Comparison of ENCODE assay signal across 9 cellular contexts in genomic region chr6:75611702-75612375, GRCh38. TPM values are rescaled to one million over a fixed set of nuclear protein-coding genes. Genes with fewer than 3 reads are reported as not detected.
DNase-seq lines count a peak whose midpoint lies in the region; ATAC-seq and TF ChIP-seq lines count a peak whose summit lies in the region.
"Had no signal": no experiment of that assay in that cellular context is flagged by ENCODE, and none has a peak within 500 bp of the region (broad histone marks: within the 10 kb centered on the region; RNA-seq: fewer than 3 reads in every experiment).

No MANE protein-coding gene starts in this region.

- H3K27me3 Mint-ChIP-seq in GM23338 (ENCODE audit: insufficient read depth, low read depth, poor library complexity) (peaks cover 6% of the 10 kb centered on the region), natural killer cell (ENCODE audit: low read depth in 2 of 2) (no peaks in the 10 kb centered on the region)
- no peaks in the 10 kb centered on the region for H3K27me3 Mint-ChIP-seq in activated CD4-positive, alpha-beta T cell treated with anti-CD3 and anti-CD28 coated beads, Interleukin-2, amount 10 ng/mL, durations not matched to agents 24 days and 14 days

- H3K9me2 ChIP-seq in GM23338 (ENCODE audit: insufficient read depth): no peaks in the 10 kb centered on the region

- peak overlapping the region; percentile 31; the same call in 1 of the 2 replicates for H3K27ac ChIP-seq in BLaER1
- no peak overlapping the region for H3K27ac ChIP-seq in GM23338 (ENCODE audit: low read depth)
- H3K27ac ChIP-seq in SJCRH30: no peak overlapping the region
- no peak overlapping the region for H3K27ac ChIP-seq in effector memory CD4-positive, alpha-beta T cell (ENCODE audit: insufficient read depth, low read length, poor library complexity, severe bottlenecking)

- H3K9ac ChIP-seq in BLaER1: no peak overlapping the region; the same call in 1 of the 2 replicates

- peaks cover 100% of the 10 kb centered on the region for H3K79me2 ChIP-seq in GM23338 (replicated peaks; ENCODE audit: insufficient read depth)

- H3K9me3 ChIP-seq in BLaER1: peaks cover 16% of the 10 kb centered on the region
- no peaks in the 10 kb centered on the region for H3K9me3 ChIP-seq in SJCRH30 (replicated peaks)
- no peaks in the 10 kb centered on the region for H3K9me3 ChIP-seq in mucosa of descending colon
- H3K9me3 ChIP-seq in effector memory CD4-positive, alpha-beta T cell (ENCODE audit: control insufficient read depth, low read length): no peaks in the 10 kb centered on the region

- H3K27ac Mint-ChIP-seq in GM23338 (peak overlapping the region; percentile 41; the same call in 1 of the 2 replicates), natural killer cell (peak overlapping the region; percentile 17 to 77)
- H3K27ac Mint-ChIP-seq in activated CD4-positive, alpha-beta T cell treated with anti-CD3 and anti-CD28 coated beads, Interleukin-2, amount 10 ng/mL, durations not matched to agents 24 days and 14 days: peak overlapping the region; percentile 76

- H3K4me1 Mint-ChIP-seq in GM23338 (peaks cover 43% of the 10 kb centered on the region), natural killer cell (peaks cover 59 to 71% of the 10 kb centered on the region in 2 donors)
- peaks cover 62% of the 10 kb centered on the region for H3K4me1 Mint-ChIP-seq in activated CD4-positive, alpha-beta T cell treated with anti-CD3 and anti-CD28 coated beads, Interleukin-2, amount 10 ng/mL, durations not matched to agents 24 days and 14 days

- no peak overlapping the region for H2AFZ ChIP-seq in GM23338

- H3K36me3 ChIP-seq in BLaER1: peaks cover 15% of the 10 kb centered on the region; the same call in 1 of the 2 replicates
- H3K36me3 ChIP-seq in GM23338 (ENCODE audit: insufficient read depth): no peaks in the 10 kb centered on the region
- H3K36me3 ChIP-seq in SJCRH30: no peaks in the 10 kb centered on the region; the same call in none of the 2 replicates
- H3K36me3 ChIP-seq in mucosa of descending colon (ENCODE audit: low read depth): no peaks in the 10 kb centered on the region
- no peaks in the 10 kb centered on the region for H3K36me3 ChIP-seq in effector memory CD4-positive, alpha-beta T cell (ENCODE audit: control insufficient read depth, insufficient read depth, low read length)

- H3K4me1 ChIP-seq in BLaER1 (peaks cover 66% of the 10 kb centered on the region), GM23338 (ENCODE audit: insufficient read depth) (peaks cover 39% of the 10 kb centered on the region), SJCRH30 (peaks cover 12% of the 10 kb centered on the region; the same call in 1 of the 2 replicates), mucosa of descending colon (ENCODE audit: low read depth) (peaks cover 69% of the 10 kb centered on the region)
- peaks cover 42% of the 10 kb centered on the region for H3K4me1 ChIP-seq in effector memory CD4-positive, alpha-beta T cell (ENCODE audit: control insufficient read depth, insufficient read depth, low read length, poor library complexity, severe bottlenecking)

- peaks cover 2% of the 10 kb centered on the region; the same call in 2 of the 3 replicates for H3K36me3 Mint-ChIP-seq in GM23338 (ENCODE audit: low read depth)
- peaks cover 18% of the 10 kb centered on the region for H3K36me3 Mint-ChIP-seq in activated CD4-positive, alpha-beta T cell treated with anti-CD3 and anti-CD28 coated beads, Interleukin-2, amount 10 ng/mL, durations not matched to agents 24 days and 14 days (ENCODE audit: low read depth)
- no peaks in the 10 kb centered on the region for H3K36me3 Mint-ChIP-seq in natural killer cell

- no peak overlapping the region; the same call in 1 of the 2 replicates for H3K4me3 ChIP-seq in BLaER1
- H3K4me3 ChIP-seq in GM23338: no peak overlapping the region
- H3K4me3 ChIP-seq in SJCRH30: no peak overlapping the region
- H3K4me3 ChIP-seq in mucosa of descending colon: no peak overlapping the region
- no peak overlapping the region for H3K4me3 ChIP-seq in effector memory CD4-positive, alpha-beta T cell (ENCODE audit: insufficient read depth, low read depth, low read length, poor library complexity, severe bottlenecking)

- no peak for DNase-seq in GM23338 (ENCODE audit: low spot score)
- DNase-seq in activated CD4-positive, alpha-beta T cell treated with anti-CD3 and anti-CD28 coated beads, Interleukin-2, amount 10 ng/mL, durations not matched to agents 24 days and 14 days: peak; percentile 74
- DNase-seq in natural killer cell: no peak
- no peak for DNase-seq in SJCRH30
- DNase-seq in mucosa of descending colon: no peak
- DNase-seq in HCEC 1CT: no peak
- no peak for DNase-seq in effector memory CD4-positive, alpha-beta T cell
- DNase-seq: NCI-H526 treated with DMSO at 0.1 percent for 48 hours had no signal

- no peaks in the 10 kb centered on the region for H3F3A ChIP-seq in GM23338 (replicated peaks; ENCODE audit: low read depth)

- intact Hi-C loops in activated CD4-positive, alpha-beta T cell treated with anti-CD3 and anti-CD28 coated beads, Interleukin-2, amount 10 ng/mL, durations not matched to agents 24 days and 14 days (cut with micrococcal nuclease): loop anchor here (1.0 to 5.0 kb wide), 2 partner anchors 9 to 40 kb away; no protein-coding TSS in a partner anchor
- intact Hi-C loops in natural killer cell (cut with micrococcal nuclease): no loop called here
- intact Hi-C loops in mucosa of descending colon (cut with DNase I, micrococcal nuclease): no loop called here

- TF ChIP-seq CTCF in GM23338 (conservative IDR thresholded peaks at IDR 0.05; ENCODE audit: low read depth in 2 of 2) (no peak), natural killer cell (IDR thresholded peaks at IDR 0.05) (no peak), mucosa of descending colon (IDR thresholded peaks at IDR 0.05) (no peak)

- H3K9me3 Mint-ChIP-seq in GM23338: peaks cover 2% of the 10 kb centered on the region; the same call in 1 of the 3 replicates
- peaks cover 4% of the 10 kb centered on the region for H3K9me3 Mint-ChIP-seq in activated CD4-positive, alpha-beta T cell treated with anti-CD3 and anti-CD28 coated beads, Interleukin-2, amount 10 ng/mL, durations not matched to agents 24 days and 14 days
- H3K9me3 Mint-ChIP-seq in natural killer cell: no peaks in the 10 kb centered on the region

- H3K4me3 Mint-ChIP-seq in GM23338 (no peak overlapping the region), natural killer cell (peak overlapping the region; percentile 60)
- peak overlapping the region; percentile 48 for H3K4me3 Mint-ChIP-seq in activated CD4-positive, alpha-beta T cell treated with anti-CD3 and anti-CD28 coated beads, Interleukin-2, amount 10 ng/mL, durations not matched to agents 24 days and 14 days

- H3K4me2 ChIP-seq in BLaER1 (peak overlapping the region; percentile 73), GM23338 (no peak overlapping the region)

- H3K27me3 ChIP-seq in BLaER1: no peaks in the 10 kb centered on the region
- no peaks in the 10 kb centered on the region for H3K27me3 ChIP-seq in GM23338 (ENCODE audit: insufficient read depth)
- no peaks in the 10 kb centered on the region for H3K27me3 ChIP-seq in SJCRH30
- no peaks in the 10 kb centered on the region for H3K27me3 ChIP-seq in effector memory CD4-positive, alpha-beta T cell (replicated peaks; ENCODE audit: control insufficient read depth, insufficient read depth, low read length, poor library complexity, severe bottlenecking)

- H4K20me1 ChIP-seq in BLaER1 (peaks cover 100% of the 10 kb centered on the region), GM23338 (replicated peaks; ENCODE audit: insufficient read depth) (peaks cover 50% of the 10 kb centered on the region)

- ATAC-seq in GM23338 (no peak), natural killer cell (peak; percentile 64 to 82 (median 73)), mucosa of descending colon (no peak)

TF ChIP-seq in GM23338, 12 proteins besides CTCF, POLR2A, EP300 and RAD21:
- no peak for TF ChIP-seq ETS1 (IDR thresholded peaks at IDR 0.05)

RNA-seq across cellular contexts. Expression of gene SENP6, which starts 10.2 kb away (rescaled TPM):
- 108 and 114 TPM in 2 replicates for total RNA-seq in GM23338 (2014; rRNA removed; shearing (Covaris generic))
- polyA plus RNA-seq in GM23338 (2016; fragmentation: Nextera tagmentation; extraction: Ambion mirVana): 62.5 and 66.6 TPM in 2 replicates
- 76.7 and 79.4 TPM in 2 replicates for total RNA-seq in activated CD4-positive, alpha-beta T cell treated with anti-CD3 and anti-CD28 coated beads, Interleukin-2, amount 10 ng/mL, durations not matched to agents 24 days and 14 days
- total RNA-seq in natural killer cell (100 to 1,000 TPM; 102 to 117 (median 108) TPM), mucosa of descending colon (100 to 1,000 TPM in 1 of 3 donors, 10 to 100 TPM in 2; 72.2 to 117 (median 84.4) TPM)
- total RNA-seq in SJCRH30 (2014; rRNA removed; shearing (Covaris generic)): 65.8 and 78.1 TPM in 2 replicates

Comparison
In these comparisons a context has a peak if more than half of its experiments do, and no peak if none do; other contexts are left out.
1. ATAC-seq: peak in natural killer cell (3 of 3); none in GM23338 (single experiment) and mucosa of descending colon (single experiment).
2. Peak in every context shown above with its lines, with median percentiles within 50 percentile points of each other: H3K27ac Mint-ChIP-seq.